ENCODE assay signal across 16 cellular contexts in genomic region chr3:113228969-113229368, GRCh38. TPM values are rescaled to one million over a fixed set of nuclear protein-coding genes. Genes with fewer than 3 reads are reported as not detected.
DNase-seq lines count a peak whose midpoint lies in the region; ATAC-seq and TF ChIP-seq lines count a peak whose summit lies in the region.
"Had no signal": no experiment of that assay in that cellular context is flagged by ENCODE, and none has a peak within 500 bp of the region (broad histone marks: within the 10 kb centered on the region; RNA-seq: fewer than 3 reads in every experiment).

No MANE protein-coding gene starts in this region.

- no peak overlapping the region for H3K27ac Mint-ChIP-seq in WTC11
- H3K27ac Mint-ChIP-seq in CD8-positive, alpha-beta T cell: no peak overlapping the region

- ATAC-seq in WTC11 (peak; percentile 78), omental fat pad (ENCODE audit: low FRiP score) (peak; percentile 35), HG03135 (IDR thresholded peaks at IDR 0.05; ENCODE audit: unreplicated experiment) (no peak), GM19395 (IDR thresholded peaks at IDR 0.05; ENCODE audit: unreplicated experiment) (no peak)
- no peak for ATAC-seq in CD8-positive, alpha-beta T cell
- ATAC-seq: PC-3 had no signal

- no peak overlapping the region for H3K4me3 ChIP-seq in CD8-positive, alpha-beta T cell (ENCODE audit: low read depth, low read length)
- H3K4me3 ChIP-seq: BLaER1 had no signal

- H3K27me3 ChIP-seq in CD8-positive, alpha-beta T cell (ENCODE audit: insufficient read depth, low read length): no peaks in the 10 kb centered on the region
- H3K27me3 ChIP-seq: BLaER1 had no signal

- H3K4me3 Mint-ChIP-seq in WTC11: no peak overlapping the region
- H3K4me3 Mint-ChIP-seq in CD8-positive, alpha-beta T cell: no peak overlapping the region

- H3K9me3 ChIP-seq in CD8-positive, alpha-beta T cell (ENCODE audit: low read length): no peaks in the 10 kb centered on the region
- H3K9me3 ChIP-seq: BLaER1 had no signal

- intact Hi-C loops in CD8-positive, alpha-beta T cell (cut with DNase I, micrococcal nuclease): no loop called here

- no peaks in the 10 kb centered on the region for H3K36me3 Mint-ChIP-seq in WTC11
- H3K36me3 Mint-ChIP-seq in CD8-positive, alpha-beta T cell: no peaks in the 10 kb centered on the region

- no peaks in the 10 kb centered on the region for H3K36me3 ChIP-seq in CD8-positive, alpha-beta T cell (ENCODE audit: insufficient read depth, low read length)
- H3K36me3 ChIP-seq: BLaER1 had no signal

- no peak overlapping the region for H3K27ac ChIP-seq in CD8-positive, alpha-beta T cell (ENCODE audit: low read depth, low read length)
- H3K27ac ChIP-seq: BLaER1 had no signal

- TF ChIP-seq CTCF in WTC11 (IDR thresholded peaks at IDR 0.05): no peak
- no peak for TF ChIP-seq CTCF in omental fat pad (IDR thresholded peaks at IDR 0.05)
- TF ChIP-seq CTCF in CD8-positive, alpha-beta T cell (IDR thresholded peaks at IDR 0.05): no peak

- peaks cover under 1% of the 10 kb centered on the region for H3K4me1 ChIP-seq in CD8-positive, alpha-beta T cell (ENCODE audit: insufficient read depth, low read length)

- peaks cover 29% of the 10 kb centered on the region for H3K4me1 Mint-ChIP-seq in WTC11
- H3K4me1 Mint-ChIP-seq in CD8-positive, alpha-beta T cell (ENCODE audit: low read depth): peaks cover 3% of the 10 kb centered on the region

- DNase-seq in ELF-1 (ENCODE audit: low read depth, low spot score) (peak; percentile 57), WTC11 (ENCODE audit: low spot score) (no peak), iPS-NIHi7 (ENCODE audit: extremely low spot score) (peak; percentile 41), omental fat pad (ENCODE audit: low spot score) (no peak)
- no peak for DNase-seq in CD8-positive, alpha-beta T cell
- no peak for DNase-seq in central memory CD4-positive, alpha-beta T cell
- DNase-seq: KBM-7, NCI-H1092, NCI-H146, NCI-H2081 treated with DMSO at 0.1 percent for 48 hours, NCI-H510A, NCI-H774, PC-3 had no signal

- H3K27me3 Mint-ChIP-seq in WTC11 (ENCODE audit: low read depth): no peaks in the 10 kb centered on the region
- H3K27me3 Mint-ChIP-seq in CD8-positive, alpha-beta T cell (ENCODE audit: low read depth): peaks cover 3% of the 10 kb centered on the region

- CTCF ChIA-PET in WTC11 (lab: Charles Lee): interaction anchor here (0.9 to 3.5 kb wide), 5 partner anchors 10 to 59 kb away, joined by 3 to 12 read pairs (median 6); partner anchors contain the start of gene BOC
- CTCF ChIA-PET in CD8-positive, alpha-beta T cell (lab: Charles Lee): no interaction called here

- POLR2A ChIA-PET in WTC11 (lab: Charles Lee): no interaction called here
- POLR2A ChIA-PET in CD8-positive, alpha-beta T cell (lab: Charles Lee): no interaction called here

- H3K9me3 Mint-ChIP-seq in WTC11: no peaks in the 10 kb centered on the region
- no peaks in the 10 kb centered on the region for H3K9me3 Mint-ChIP-seq in CD8-positive, alpha-beta T cell

TF ChIP-seq in WTC11, 78 proteins besides CTCF, POLR2A, EP300 and RAD21:
- no peak for TF ChIP-seq SMAD4 (CRISPR knock-in tag; IDR thresholded peaks at IDR 0.05)

RNA-seq across cellular contexts. Expression of gene BOC, which starts 17.6 kb away (rescaled TPM):
- total RNA-seq in WTC11 (2021): 6.6 to 8.0 TPM (median 7.2 TPM) in 3 replicates
- total RNA-seq in omental fat pad: 100 to 1,000 TPM in 1 of 4 donors, 10 to 100 TPM in 3; 28.1 to 103 (median 54.0) TPM
- not detected for total RNA-seq in CD8-positive, alpha-beta T cell

Comparison
In these comparisons a context has a peak if more than half of its experiments do, and no peak if none do; other contexts are left out.
1. DNase-seq: peak in ELF-1 (single experiment) and iPS-NIHi7 (single experiment); none in WTC11 (single experiment), omental fat pad (single experiment), CD8-positive, alpha-beta T cell (0 of 7) and central memory CD4-positive, alpha-beta T cell (single experiment).
2. ATAC-seq: peak in WTC11 (single experiment) and omental fat pad (single experiment); none in CD8-positive, alpha-beta T cell (single experiment), HG03135 (single experiment) and GM19395 (single experiment).